35 cellular contexts compared by ENCODE assay signal in the genomic region with DNA sequence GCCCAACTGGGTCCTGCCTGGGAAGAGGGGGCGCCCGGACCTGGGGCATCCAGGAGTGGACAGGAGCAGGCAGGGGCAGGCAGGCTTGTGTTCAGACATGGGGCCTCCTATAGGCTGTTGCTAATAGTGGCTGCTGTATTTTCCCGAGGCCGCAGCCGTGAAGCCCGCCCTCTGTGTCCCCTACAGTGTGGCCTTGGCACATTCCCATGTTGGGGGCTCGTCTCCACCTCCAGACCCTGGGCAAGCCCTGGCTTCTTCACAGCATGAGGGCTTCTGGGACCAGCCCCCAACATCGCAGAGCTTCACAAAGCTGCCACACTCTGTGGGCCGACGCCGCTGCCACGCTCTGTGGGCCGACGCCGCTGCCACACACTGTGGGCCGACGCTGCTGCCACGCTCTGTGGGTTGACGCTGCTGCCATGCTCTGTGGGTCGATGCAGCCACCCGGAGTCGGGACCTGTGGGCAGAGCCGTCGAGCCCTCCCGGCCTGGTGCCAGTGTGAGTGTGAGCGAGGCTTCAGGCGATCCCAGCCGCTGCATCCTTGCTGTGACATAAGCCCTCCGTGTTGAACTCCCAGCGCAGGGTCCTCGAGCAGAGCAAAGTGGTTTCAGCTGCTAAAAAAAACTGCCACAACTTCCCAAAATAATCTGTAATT.
DNase-seq lines count a peak whose midpoint lies in the region; ATAC-seq and TF ChIP-seq lines count a peak whose summit lies in the region.
"Had no signal": no experiment of that assay in that cellular context is flagged by ENCODE, and none has a peak within 500 bp of the region (broad histone marks: within the 10 kb centered on the region; RNA-seq: fewer than 3 reads in every experiment).

No MANE protein-coding gene starts in this region.

- H3K14ac ChIP-seq in neuronal stem cell (ENCODE audit: low read length), result peak overlapping the region; percentile 89

- no peak for TF ChIP-seq POLR2A in heart left ventricle (IDR thresholded peaks at IDR 0.05)

- H3K79me1 ChIP-seq in neuronal stem cell (ENCODE audit: low read depth, low read length), result peaks cover 13% of the 10 kb centered on the region

- ATAC-seq in heart left ventricle (no peak), left ventricle myocardium superior (no peak), GM18873 (IDR thresholded peaks at IDR 0.05; ENCODE audit: low FRiP score, unreplicated experiment) (no peak), HG03442 (IDR thresholded peaks at IDR 0.05; ENCODE audit: unreplicated experiment) (no peak), HG03520 (IDR thresholded peaks at IDR 0.05; ENCODE audit: unreplicated experiment) (no peak)
- ATAC-seq: A549; GM23338; naive thymus-derived CD8-positive, alpha-beta T cell; Right ventricle myocardium inferior; SK-N-SH treated with all-trans-retinoic acid at 6 μM for 48 hours; stimulated activated naive CD8-positive, alpha-beta T cell treated with anti-CD3 and anti-CD28 coated beads, Interleukin-15, Interleukin-2, amounts not matched to agents 100 U/mL and 50 U/mL, for 24 hours; T-helper 17 cell had no signal

- H2BK15ac ChIP-seq in neuronal stem cell (ENCODE audit: low read length), result no peak overlapping the region

- H3K23ac ChIP-seq in neuronal stem cell (ENCODE audit: low read depth, low read length, poor library complexity), result peak overlapping the region; percentile 89

- H3K27ac ChIP-seq in heart left ventricle (no peak overlapping the region), dorsolateral prefrontal cortex (peak overlapping the region in 54 of 59 donors; percentile 14 to 100 (median 97)), neuronal stem cell (replicated peaks; ENCODE audit: low read length) (no peak overlapping the region), tibial artery (no peak overlapping the region)
- H3K27ac ChIP-seq: A549, colonic mucosa, HL-60, KMS-11, vagina had no signal

- H2BK12ac ChIP-seq in neuronal stem cell (ENCODE audit: low read length), result peak overlapping the region; percentile 41

- H3K27me3 ChIP-seq in heart left ventricle (no peaks in the 10 kb centered on the region), dorsolateral prefrontal cortex (no peaks in the 10 kb centered on the region), neuronal stem cell (ENCODE audit: control insufficient read depth in 3 of 3, insufficient read depth in 3 of 3, low read depth in 1 of 3, low read length in 3 of 3) (no peaks in the 10 kb centered on the region), tibial artery (no peaks in the 10 kb centered on the region)
- H3K27me3 ChIP-seq: colonic mucosa, MG63, vagina had no signal

- H3K18ac ChIP-seq in neuronal stem cell (ENCODE audit: low read length), result peak overlapping the region; percentile 91

- H3K4ac ChIP-seq in neuronal stem cell (ENCODE audit: low read length), result no peak overlapping the region

- H3K9me3 ChIP-seq in heart left ventricle (no peaks in the 10 kb centered on the region), neuronal stem cell (replicated peaks in 1 of 2; ENCODE audit: control insufficient read depth in 2 of 2, insufficient read depth in 1 of 2, low read depth in 1 of 2, low read length in 2 of 2) (no peaks in the 10 kb centered on the region), tibial artery (no peaks in the 10 kb centered on the region)
- H3K9me3 ChIP-seq: A549, colonic mucosa, MG63, vagina had no signal

- H3K4me3 ChIP-seq in heart left ventricle (no peak overlapping the region), dorsolateral prefrontal cortex (no peak overlapping the region), neuronal stem cell (ENCODE audit: low read length in 2 of 2) (no peak overlapping the region), tibial artery (no peak overlapping the region)
- H3K4me3 ChIP-seq: A549, colonic mucosa, GM23338, lung, MG63, smooth muscle cell, vagina had no signal

- DNase-seq in heart left ventricle (peak in 4 of 5 donors; percentile 9 to 58 (median 19)), left ventricle myocardium superior (no peak), dorsolateral prefrontal cortex (peak in 4 of 10 donors; percentile 28 to 45 (median 40)), neuronal stem cell (ENCODE audit: low spot score) (no peak), tibial artery (peak; percentile 11 to 53)
- DNase-seq: activated CD4-positive, alpha-beta memory T cell treated with anti-CD3 and anti-CD28 coated beads, Interleukin-2, amount 10 ng/mL, durations not matched to agents 7 days and 5 days; activated CD4-positive, CD25-positive, alpha-beta regulatory T cell treated with anti-CD3 and anti-CD28 coated beads, Interleukin-2, amount 50 U/mL, for 72 hours; activated CD8-positive, alpha-beta memory T cell treated with anti-CD3 and anti-CD28 coated beads, Interleukin-2, amount 50 U/mL, for 4 hours; activated naive CD4-positive, alpha-beta T cell treated with anti-CD3 and anti-CD28 coated beads for 36 hours; amniotic stem cell; CD4-positive, alpha-beta T cell; colonic mucosa; DND-41; effector CD8-positive, alpha-beta T cell; GF-D8; MG63; naive thymus-derived CD8-positive, alpha-beta T cell; NCI-H2029; NCI-H524 treated with DMSO at 0.1 percent for 48 hours; occipital lobe; stimulated activated CD4-positive, alpha-beta T cell treated with anti-CD3 and anti-CD28 coated beads, Interleukin-1b, Interleukin-23, amount 100 ng/mL, for 48 hours; stimulated activated naive CD8-positive, alpha-beta T cell treated with anti-CD3 and anti-CD28 coated beads, Interleukin-15, Interleukin-2, amounts not matched to agents 100 U/mL and 50 U/mL, for 24 hours had no signal

- H3K36me3 ChIP-seq in heart left ventricle, result peaks cover 0 to 17% (median 10%) of the 10 kb centered on the region in 9 donors
- H3K36me3 ChIP-seq in neuronal stem cell (replicated peaks in 1 of 2; ENCODE audit: control insufficient read depth in 2 of 2, insufficient read depth in 2 of 2, low read length in 2 of 2), result no peaks in the 10 kb centered on the region
- H3K36me3 ChIP-seq in tibial artery, result peaks cover 4 to 35% (median 18%) of the 10 kb centered on the region in 3 donors
- H3K36me3 ChIP-seq: colonic mucosa, MG63 had no signal

- TF ChIP-seq CTCF in heart left ventricle (IDR thresholded peaks at IDR 0.05) (no peak), dorsolateral prefrontal cortex (IDR thresholded peaks at IDR 0.05 in 54 of 56, conservative IDR thresholded peaks at IDR 0.05 in 2 of 56; ENCODE audit: low read depth in 1 of 56, partially characterized antibody in 56 of 56) (no peak), tibial artery (IDR thresholded peaks at IDR 0.05) (no peak)

- no peak overlapping the region for H3K9ac ChIP-seq in neuronal stem cell (ENCODE audit: low read depth, low read length, poor library complexity)
- H3K9ac ChIP-seq: KMS-11 had no signal

- H3K4me1 ChIP-seq in heart left ventricle, result peaks cover 0 to 15% (median 1%) of the 10 kb centered on the region in 12 donors
- peaks cover 5 to 10% of the 10 kb centered on the region in 2 donors for H3K4me1 ChIP-seq in neuronal stem cell (ENCODE audit: control insufficient read depth in 2 of 2, insufficient read depth in 1 of 2, low read depth in 1 of 2, low read length in 2 of 2)
- peaks cover 0 to 20% (median 7%) of the 10 kb centered on the region in 4 donors for H3K4me1 ChIP-seq in tibial artery
- H3K4me1 ChIP-seq: A549 had no signal

- no peak overlapping the region for H2AFZ ChIP-seq in neuronal stem cell (ENCODE audit: low read length)
- H2AFZ ChIP-seq: GM23338 had no signal

- no peak overlapping the region for H4K91ac ChIP-seq in neuronal stem cell (ENCODE audit: low read depth, low read length, poor library complexity)

- peak overlapping the region; percentile 53 for H2BK5ac ChIP-seq in neuronal stem cell (ENCODE audit: low read length)

- no peak overlapping the region for H2AK5ac ChIP-seq in neuronal stem cell (ENCODE audit: low read depth, low read length)

- no peak overlapping the region for H3K4me2 ChIP-seq in neuronal stem cell (ENCODE audit: insufficient read depth, low read length, poor library complexity, severe bottlenecking)
- H3K4me2 ChIP-seq: A549, GM23338, KMS-11, smooth muscle cell had no signal

- intact Hi-C loops in heart left ventricle (cut with DNase I) (loop anchor here in 3 of 10 donors (10.0 kb wide), 3 partner anchors 262 to 422 kb away; no protein-coding TSS in a partner anchor), left ventricle myocardium superior (cut with micrococcal nuclease) (no loop called here), dorsolateral prefrontal cortex (cut with DNase I) (loop anchor here in 1 of 2 donors (5.0 kb wide), 1 partner anchor 584 kb away; no protein-coding TSS in a partner anchor), tibial artery (cut with DNase I; ENCODE audit: low total_unique reads) (loop anchor here (10.0 kb wide), 1 partner anchor 252 kb away; the partner anchor contains the start of gene PWWP2B)

- H4K8ac ChIP-seq in neuronal stem cell (ENCODE audit: low read depth, low read length), result peak overlapping the region; percentile 65

- 92 to 96% (median 96%) methylated on average over 22 to 31 of the region's 31 CpGs for WGBS in heart left ventricle, 4 donors
- no CpG with 5 or more reads among the region's 31 CpGs for WGBS in neuronal stem cell (ENCODE audit: extremely low coverage in 2 of 2, insufficient read length in 2 of 2, insufficient replicate concordance in 1 of 2), 2 donors

- no peak overlapping the region for H2BK120ac ChIP-seq in neuronal stem cell (ENCODE audit: low read depth, low read length)

Comparison
In these comparisons a context has a peak if more than half of its experiments do, and no peak if none do; other contexts are left out.
1. DNase-seq: peak in heart left ventricle (4 of 5) and tibial artery (2 of 2); none in left ventricle myocardium superior (single experiment) and neuronal stem cell (single experiment).
2. H3K27ac ChIP-seq: peak in dorsolateral prefrontal cortex (54 of 59); none in heart left ventricle (0 of 12), neuronal stem cell (single experiment) and tibial artery (0 of 2).